10 cellular contexts compared by ENCODE assay signal in genomic region chr17:62322313-62322712, GRCh38. TPM values are rescaled to one million over a fixed set of nuclear protein-coding genes. Genes with fewer than 3 reads are reported as not detected.
"Had no signal": no experiment of that assay in that cellular context is flagged by ENCODE, and none has a peak within 500 bp of the region (broad histone marks: within the 10 kb centered on the region; RNA-seq: fewer than 3 reads in every experiment).

No MANE protein-coding gene starts in this region.

- H3K9me3 Mint-ChIP-seq: IgD-negative memory B cell had no signal

- ATAC-seq: HepG2, K562 had no signal

- FAIRE-seq: HepG2, HTR-8/SVneo, K562 had no signal

- H3K27ac Mint-ChIP-seq: IgD-negative memory B cell had no signal

- H3K4me3 ChIP-seq: K562 had no signal

- DNase-seq: IMR-90, KBM-7, KG1 had no signal

- H3K27ac ChIP-seq: HL-60 had no signal

RNA-seq across cellular contexts. Expression of gene EFCAB3, which starts 58.0 kb away (rescaled TPM):
- total RNA-seq: HepG2, HT-29, HT1080, IMR-90, K562 had no signal
- polyA plus RNA-seq: HepG2, IgD-negative memory B cell, IMR-90, K562 had no signal
